In genomic region chr16:82967424-82967823, GRCh38 we compare ENCODE assay signal across 9 cellular contexts.
"Had no signal": no experiment of that assay in that cellular context is flagged by ENCODE, and none has a peak within 500 bp of the region (broad histone marks: within the 10 kb centered on the region; RNA-seq: fewer than 3 reads in every experiment).

No MANE protein-coding gene starts in this region.

- H3K9ac ChIP-seq: GM23248 had no signal

- H3K9me3 ChIP-seq: HAP-1 had no signal

- H3K4me3 Mint-ChIP-seq: GM23338, H9, HFFc6 had no signal

- H3K27ac ChIP-seq: GM23248 had no signal

- H3K4me1 Mint-ChIP-seq: GM23338, H9 had no signal

- H3K27ac Mint-ChIP-seq: GM23338, H9, HFFc6 had no signal

- H3K9me3 Mint-ChIP-seq: H9 had no signal

- H3K4me1 ChIP-seq: HAP-1 had no signal

- ATAC-seq: GM23338, HCT116 had no signal

- DNase-seq: GM23248, GOT3, H7, H9, HCEC 1CT, HFFc6 had no signal

- H3K4me2 ChIP-seq: GM23338 had no signal

- H2AFZ ChIP-seq: GM23248, GM23338 had no signal

- H3K4me3 ChIP-seq: GM23248, GM23338, HAP-1 had no signal

- H3K36me3 ChIP-seq: HAP-1 had no signal
